11 cellular contexts compared by ENCODE assay signal in the genomic region with DNA sequence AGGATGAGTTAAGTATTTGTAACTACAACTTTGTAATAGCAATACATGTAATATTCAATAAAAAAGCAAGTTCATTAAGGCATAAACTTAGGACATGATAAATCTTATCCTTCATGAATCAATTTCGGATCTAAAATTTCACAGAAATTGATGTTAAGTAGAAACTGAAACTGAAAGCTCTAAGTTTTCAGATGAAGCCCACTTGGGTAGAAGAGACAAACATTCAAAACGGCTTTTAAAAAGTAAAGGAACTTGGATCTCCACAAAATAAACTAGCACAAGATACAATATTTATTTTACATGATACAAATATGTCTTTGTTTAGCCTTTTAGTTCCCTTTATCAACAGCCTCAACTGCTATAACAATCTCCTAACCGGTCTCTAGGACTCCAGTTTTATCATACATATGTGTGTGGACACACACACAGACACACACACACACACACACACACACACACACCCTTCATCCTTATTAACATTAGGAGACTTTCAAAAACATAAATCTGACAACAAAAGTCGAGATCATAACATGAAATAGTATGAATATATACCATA.
A peak's percentile ranks its signal among the peaks of the same experiment; 100 is the strongest.
DNase-seq lines count a peak whose midpoint lies in the region; ATAC-seq, FAIRE-seq and TF ChIP-seq lines count a peak whose summit lies in the region.
"Had no signal": no experiment of that assay in that cellular context is flagged by ENCODE, and none has a peak within 500 bp of the region (broad histone marks: within the 10 kb centered on the region; RNA-seq: fewer than 3 reads in every experiment).

No MANE protein-coding gene starts in this region.

- H3K4me3 ChIP-seq in A673 (ENCODE audit: low read depth, low read length, poor library complexity, severe bottlenecking) (no peak overlapping the region), brain microvascular endothelial cell (ENCODE audit: low read depth, low read length) (no peak overlapping the region)

- peak; percentile 77 for FAIRE-seq in GM18507 (lab: Jason Lieb, UNC)

- no peaks in the 10 kb centered on the region for H3K9me3 Mint-ChIP-seq in brain

- in situ Hi-C loops in brain microvascular endothelial cell (cut with HindIII; ENCODE audit: low pct_ligation_motif_present, low sequenced_read_pairs) = no loop called here

- ATAC-seq in GM21423 (IDR thresholded peaks at IDR 0.05; ENCODE audit: unreplicated experiment) (no peak), GM19455 (IDR thresholded peaks at IDR 0.05; ENCODE audit: unreplicated experiment) (no peak), GM21737 (IDR thresholded peaks at IDR 0.05; ENCODE audit: unreplicated experiment) (no peak)

- no peaks in the 10 kb centered on the region for H3K27me3 Mint-ChIP-seq in brain

- H3K27me3 ChIP-seq in A673 (replicated peaks; ENCODE audit: insufficient read depth, low read depth, low read length, poor library complexity) (no peaks in the 10 kb centered on the region), brain microvascular endothelial cell (replicated peaks) (no peaks in the 10 kb centered on the region)

- H3K9me3 ChIP-seq in A673 (ENCODE audit: low read depth, low read length, poor library complexity, severe bottlenecking) = no peaks in the 10 kb centered on the region

- H3K4me1 Mint-ChIP-seq in brain = peaks cover 35% of the 10 kb centered on the region

- BruUV-seq in A673 (replicated peaks; lab: Mats Ljungman, UMichigan) = no TSS peak

- peaks cover 8% of the 10 kb centered on the region for H3K36me3 ChIP-seq in A673 (ENCODE audit: insufficient read depth, low read length, poor library complexity, severe bottlenecking)
- H3K36me3 ChIP-seq in brain microvascular endothelial cell (replicated peaks) = no peaks in the 10 kb centered on the region

- H3K4me1 ChIP-seq in A673 (ENCODE audit: insufficient read depth, low read length, poor library complexity, severe bottlenecking) = peaks cover 51% of the 10 kb centered on the region

- peak overlapping the region in 3 of 5 experiments; percentile 1 to 62 (median 52) for H3K4me3 Mint-ChIP-seq in brain

- H3K27ac Mint-ChIP-seq in brain = peak overlapping the region in 3 of 5 experiments; percentile 20 to 51 (median 26)
- H3K27ac Mint-ChIP-seq: CD14-positive monocyte had no signal

- intact Hi-C loops in A673 (cut with micrococcal nuclease; ENCODE audit: unreplicated experiment) = no loop called here

- peaks cover 13% of the 10 kb centered on the region for H3K36me3 Mint-ChIP-seq in brain

- TF ChIP-seq CTCF in A673 (conservative IDR thresholded peaks at IDR 0.05; ENCODE audit: low read depth, low read length) (no peak), brain (conservative IDR thresholded peaks at IDR 0.05) (no peak), brain microvascular endothelial cell (IDR thresholded peaks at IDR 0.05; ENCODE audit: low read depth, low read length, missing control alignments) (no peak)

- CTCF ChIA-PET in A673 (lab: Charles Lee) = no interaction called here

- peak overlapping the region; percentile 32 for H3K27ac ChIP-seq in A673 (ENCODE audit: low read depth, low read length, poor library complexity, severe bottlenecking)
- no peak overlapping the region for H3K27ac ChIP-seq in brain microvascular endothelial cell

- POLR2A ChIA-PET in A673 (lab: Charles Lee; ENCODE audit: low non-redundant PET) = no interaction called here

- DNase-seq in A673 (ENCODE audit: low spot score) (no peak), GM18507 (ENCODE audit: extremely low spot score, insufficient read length, low read depth) (no peak), lung microvascular endothelial cell (ENCODE audit: low read depth in 2 of 2) (peak; percentile 43), brain microvascular endothelial cell (no peak)
- DNase-seq: activated CD4-positive, alpha-beta T cell treated with anti-CD3 and anti-CD28 coated beads, Interleukin-2, amount 50 U/mL, for 4 hours; head of caudate nucleus had no signal

Comparison
In these comparisons a context has a peak if more than half of its experiments do, and no peak if none do; other contexts are left out.
1. DNase-seq: peak in lung microvascular endothelial cell (2 of 2); none in A673 (single experiment), GM18507 (single experiment) and brain microvascular endothelial cell (single experiment).